In the genomic region with DNA sequence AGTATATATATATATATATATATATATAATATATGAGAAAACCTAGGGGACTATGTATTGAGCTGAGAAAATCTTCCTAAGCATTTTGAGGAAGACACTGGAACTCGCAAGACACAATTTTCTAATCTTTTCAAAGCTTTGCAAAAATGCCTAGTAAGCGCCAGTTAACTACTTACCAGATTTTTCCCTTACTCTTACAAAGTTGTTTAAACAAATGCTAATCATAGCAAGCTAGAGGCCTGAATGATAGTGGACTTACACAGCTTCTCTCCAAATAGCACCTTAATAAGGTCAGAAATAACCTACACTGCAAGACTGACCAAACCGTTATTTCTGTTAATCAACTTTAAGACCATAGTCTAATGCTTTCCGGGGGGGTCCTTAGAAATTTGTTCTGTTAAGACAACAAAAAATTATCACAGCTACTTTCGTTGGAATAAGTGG, we compare ENCODE assay signal across 1 cellular context.
TF ChIP-seq lines count a peak whose summit lies in the region.

No MANE protein-coding gene starts in this region.

TF ChIP-seq in H1, 55 proteins besides CTCF, POLR2A, EP300 and RAD21 (continued from another document):
- TF ChIP-seq RFX5 (IDR thresholded peaks at IDR 0.05; ENCODE audit: borderline replicate concordance, low read depth, low read length): no peak
- TF ChIP-seq, protein P1, sequence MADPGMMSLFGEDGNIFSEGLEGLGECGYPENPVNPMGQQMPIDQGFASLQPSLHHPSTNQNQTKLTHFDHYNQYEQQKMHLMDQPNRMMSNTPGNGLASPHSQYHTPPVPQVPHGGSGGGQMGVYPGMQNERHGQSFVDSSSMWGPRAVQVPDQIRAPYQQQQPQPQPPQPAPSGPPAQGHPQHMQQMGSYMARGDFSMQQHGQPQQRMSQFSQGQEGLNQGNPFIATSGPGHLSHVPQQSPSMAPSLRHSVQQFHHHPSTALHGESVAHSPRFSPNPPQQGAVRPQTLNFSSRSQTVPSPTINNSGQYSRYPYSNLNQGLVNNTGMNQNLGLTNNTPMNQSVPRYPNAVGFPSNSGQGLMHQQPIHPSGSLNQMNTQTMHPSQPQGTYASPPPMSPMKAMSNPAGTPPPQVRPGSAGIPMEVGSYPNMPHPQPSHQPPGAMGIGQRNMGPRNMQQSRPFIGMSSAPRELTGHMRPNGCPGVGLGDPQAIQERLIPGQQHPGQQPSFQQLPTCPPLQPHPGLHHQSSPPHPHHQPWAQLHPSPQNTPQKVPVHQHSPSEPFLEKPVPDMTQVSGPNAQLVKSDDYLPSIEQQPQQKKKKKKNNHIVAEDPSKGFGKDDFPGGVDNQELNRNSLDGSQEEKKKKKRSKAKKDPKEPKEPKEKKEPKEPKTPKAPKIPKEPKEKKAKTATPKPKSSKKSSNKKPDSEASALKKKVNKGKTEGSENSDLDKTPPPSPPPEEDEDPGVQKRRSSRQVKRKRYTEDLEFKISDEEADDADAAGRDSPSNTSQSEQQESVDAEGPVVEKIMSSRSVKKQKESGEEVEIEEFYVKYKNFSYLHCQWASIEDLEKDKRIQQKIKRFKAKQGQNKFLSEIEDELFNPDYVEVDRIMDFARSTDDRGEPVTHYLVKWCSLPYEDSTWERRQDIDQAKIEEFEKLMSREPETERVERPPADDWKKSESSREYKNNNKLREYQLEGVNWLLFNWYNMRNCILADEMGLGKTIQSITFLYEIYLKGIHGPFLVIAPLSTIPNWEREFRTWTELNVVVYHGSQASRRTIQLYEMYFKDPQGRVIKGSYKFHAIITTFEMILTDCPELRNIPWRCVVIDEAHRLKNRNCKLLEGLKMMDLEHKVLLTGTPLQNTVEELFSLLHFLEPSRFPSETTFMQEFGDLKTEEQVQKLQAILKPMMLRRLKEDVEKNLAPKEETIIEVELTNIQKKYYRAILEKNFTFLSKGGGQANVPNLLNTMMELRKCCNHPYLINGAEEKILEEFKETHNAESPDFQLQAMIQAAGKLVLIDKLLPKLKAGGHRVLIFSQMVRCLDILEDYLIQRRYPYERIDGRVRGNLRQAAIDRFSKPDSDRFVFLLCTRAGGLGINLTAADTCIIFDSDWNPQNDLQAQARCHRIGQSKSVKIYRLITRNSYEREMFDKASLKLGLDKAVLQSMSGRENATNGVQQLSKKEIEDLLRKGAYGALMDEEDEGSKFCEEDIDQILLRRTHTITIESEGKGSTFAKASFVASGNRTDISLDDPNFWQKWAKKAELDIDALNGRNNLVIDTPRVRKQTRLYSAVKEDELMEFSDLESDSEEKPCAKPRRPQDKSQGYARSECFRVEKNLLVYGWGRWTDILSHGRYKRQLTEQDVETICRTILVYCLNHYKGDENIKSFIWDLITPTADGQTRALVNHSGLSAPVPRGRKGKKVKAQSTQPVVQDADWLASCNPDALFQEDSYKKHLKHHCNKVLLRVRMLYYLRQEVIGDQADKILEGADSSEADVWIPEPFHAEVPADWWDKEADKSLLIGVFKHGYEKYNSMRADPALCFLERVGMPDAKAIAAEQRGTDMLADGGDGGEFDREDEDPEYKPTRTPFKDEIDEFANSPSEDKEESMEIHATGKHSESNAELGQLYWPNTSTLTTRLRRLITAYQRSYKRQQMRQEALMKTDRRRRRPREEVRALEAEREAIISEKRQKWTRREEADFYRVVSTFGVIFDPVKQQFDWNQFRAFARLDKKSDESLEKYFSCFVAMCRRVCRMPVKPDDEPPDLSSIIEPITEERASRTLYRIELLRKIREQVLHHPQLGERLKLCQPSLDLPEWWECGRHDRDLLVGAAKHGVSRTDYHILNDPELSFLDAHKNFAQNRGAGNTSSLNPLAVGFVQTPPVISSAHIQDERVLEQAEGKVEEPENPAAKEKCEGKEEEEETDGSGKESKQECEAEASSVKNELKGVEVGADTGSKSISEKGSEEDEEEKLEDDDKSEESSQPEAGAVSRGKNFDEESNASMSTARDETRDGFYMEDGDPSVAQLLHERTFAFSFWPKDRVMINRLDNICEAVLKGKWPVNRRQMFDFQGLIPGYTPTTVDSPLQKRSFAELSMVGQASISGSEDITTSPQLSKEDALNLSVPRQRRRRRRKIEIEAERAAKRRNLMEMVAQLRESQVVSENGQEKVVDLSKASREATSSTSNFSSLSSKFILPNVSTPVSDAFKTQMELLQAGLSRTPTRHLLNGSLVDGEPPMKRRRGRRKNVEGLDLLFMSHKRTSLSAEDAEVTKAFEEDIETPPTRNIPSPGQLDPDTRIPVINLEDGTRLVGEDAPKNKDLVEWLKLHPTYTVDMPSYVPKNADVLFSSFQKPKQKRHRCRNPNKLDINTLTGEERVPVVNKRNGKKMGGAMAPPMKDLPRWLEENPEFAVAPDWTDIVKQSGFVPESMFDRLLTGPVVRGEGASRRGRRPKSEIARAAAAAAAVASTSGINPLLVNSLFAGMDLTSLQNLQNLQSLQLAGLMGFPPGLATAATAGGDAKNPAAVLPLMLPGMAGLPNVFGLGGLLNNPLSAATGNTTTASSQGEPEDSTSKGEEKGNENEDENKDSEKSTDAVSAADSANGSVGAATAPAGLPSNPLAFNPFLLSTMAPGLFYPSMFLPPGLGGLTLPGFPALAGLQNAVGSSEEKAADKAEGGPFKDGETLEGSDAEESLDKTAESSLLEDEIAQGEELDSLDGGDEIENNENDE (IDR thresholded peaks at IDR 0.05; ENCODE audit: insufficient replicate concordance, low read length): peak; percentile 85
- TF ChIP-seq NANOG (IDR thresholded peaks at IDR 0.05; ENCODE audit: insufficient read depth, low read depth, low read length, poor library complexity, severe bottlenecking): no peak
- no peak for TF ChIP-seq EGR1 (IDR thresholded peaks at IDR 0.05; ENCODE audit: borderline replicate concordance, low read depth, low read length)
- peak; percentile 75 for TF ChIP-seq CHD1 (IDR thresholded peaks at IDR 0.05; ENCODE audit: low read depth, low read length)
- no peak for TF ChIP-seq JUND (IDR thresholded peaks at IDR 0.05; ENCODE audit: low read length)
- no peak for TF ChIP-seq JUN (IDR thresholded peaks at IDR 0.05; ENCODE audit: low read depth, low read length)
- no peak for TF ChIP-seq SAP30 (IDR thresholded peaks at IDR 0.05; ENCODE audit: insufficient read depth, insufficient replicate concordance, low read length)
- TF ChIP-seq ZNF274 (IDR thresholded peaks at IDR 0.05; ENCODE audit: borderline replicate concordance, extremely low read depth, low read length): no peak
- TF ChIP-seq, protein P2, sequence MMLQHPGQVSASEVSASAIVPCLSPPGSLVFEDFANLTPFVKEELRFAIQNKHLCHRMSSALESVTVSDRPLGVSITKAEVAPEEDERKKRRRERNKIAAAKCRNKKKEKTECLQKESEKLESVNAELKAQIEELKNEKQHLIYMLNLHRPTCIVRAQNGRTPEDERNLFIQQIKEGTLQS (IDR thresholded peaks at IDR 0.05; ENCODE audit: insufficient read depth, low read depth, low read length): no peak
- TF ChIP-seq PHF8 (conservative IDR thresholded peaks at IDR 0.05; ENCODE audit: low read depth, low read length): no peak
- no peak for TF ChIP-seq BACH1 (IDR thresholded peaks at IDR 0.05; ENCODE audit: low read length)
- no peak for TF ChIP-seq BRCA1 (IDR thresholded peaks at IDR 0.05; ENCODE audit: low read depth, low read length)
- no peak for TF ChIP-seq SP2 (IDR thresholded peaks at IDR 0.05; ENCODE audit: low read length)
- TF ChIP-seq RBBP5 (IDR thresholded peaks at IDR 0.05; ENCODE audit: borderline replicate concordance, low read depth, low read length): no peak
- TF ChIP-seq KDM4A (IDR thresholded peaks at IDR 0.05; ENCODE audit: low read depth, low read length, severe bottlenecking): no peak
- TF ChIP-seq CHD2 (IDR thresholded peaks at IDR 0.05; ENCODE audit: low read length): no peak; the same call in 1 of the 2 replicates
- no peak for TF ChIP-seq SIN3A (conservative IDR thresholded peaks at IDR 0.05 in 1 of 2, IDR thresholded peaks at IDR 0.05 in 1 of 2; ENCODE audit: low read depth in 1 of 2, low read length in 2 of 2)
- TF ChIP-seq CTBP2 (IDR thresholded peaks at IDR 0.05; ENCODE audit: borderline replicate concordance, insufficient read depth, insufficient read length, low read length): no peak
- TF ChIP-seq POLR2AphosphoS5 (IDR thresholded peaks at IDR 0.05; ENCODE audit: low read depth, low read length): peak; percentile 72
- no peak for TF ChIP-seq NRF1 (IDR thresholded peaks at IDR 0.05; ENCODE audit: low read depth, low read length)
- TF ChIP-seq RXRA (IDR thresholded peaks at IDR 0.05; ENCODE audit: insufficient read depth, low read depth, low read length): no peak
- no peak for TF ChIP-seq SP1 (IDR thresholded peaks at IDR 0.05; ENCODE audit: low read depth, low read length)
- no peak for TF ChIP-seq TEAD4 (IDR thresholded peaks at IDR 0.05; ENCODE audit: low read depth, low read length)
- no peak for TF ChIP-seq KDM1A (IDR thresholded peaks at IDR 0.05; ENCODE audit: borderline replicate concordance, low read length)
- TF ChIP-seq TBP (IDR thresholded peaks at IDR 0.05; ENCODE audit: low read depth, low read length): no peak
- no peak for TF ChIP-seq YY1 (IDR thresholded peaks at IDR 0.05; ENCODE audit: low read depth, low read length)
- no peak for TF ChIP-seq SRF (IDR thresholded peaks at IDR 0.05; ENCODE audit: low read depth, low read length)
- TF ChIP-seq SP4 (IDR thresholded peaks at IDR 0.05; ENCODE audit: low read length): no peak
- 0 out of 2 replicates have a peak, but pooled peaks have one; percentile 3 for TF ChIP-seq POU5F1 (IDR thresholded peaks at IDR 0.05; ENCODE audit: low read depth, low read length)
- peak; percentile 29; the same call in 1 of the 2 replicates for TF ChIP-seq MAFK (IDR thresholded peaks at IDR 0.05; ENCODE audit: low read depth, low read length)
- TF ChIP-seq ASH2L (IDR thresholded peaks at IDR 0.05; ENCODE audit: low read length): no peak
- TF ChIP-seq CBX5 (IDR thresholded peaks at IDR 0.05; ENCODE audit: low read depth, low read length): no peak
- TF ChIP-seq, protein P3, sequence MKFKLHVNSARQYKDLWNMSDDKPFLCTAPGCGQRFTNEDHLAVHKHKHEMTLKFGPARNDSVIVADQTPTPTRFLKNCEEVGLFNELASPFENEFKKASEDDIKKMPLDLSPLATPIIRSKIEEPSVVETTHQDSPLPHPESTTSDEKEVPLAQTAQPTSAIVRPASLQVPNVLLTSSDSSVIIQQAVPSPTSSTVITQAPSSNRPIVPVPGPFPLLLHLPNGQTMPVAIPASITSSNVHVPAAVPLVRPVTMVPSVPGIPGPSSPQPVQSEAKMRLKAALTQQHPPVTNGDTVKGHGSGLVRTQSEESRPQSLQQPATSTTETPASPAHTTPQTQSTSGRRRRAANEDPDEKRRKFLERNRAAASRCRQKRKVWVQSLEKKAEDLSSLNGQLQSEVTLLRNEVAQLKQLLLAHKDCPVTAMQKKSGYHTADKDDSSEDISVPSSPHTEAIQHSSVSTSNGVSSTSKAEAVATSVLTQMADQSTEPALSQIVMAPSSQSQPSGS (IDR thresholded peaks at IDR 0.05; ENCODE audit: low read length): peak; percentile 37; the same call in 1 of the 2 replicates
- peak; percentile 97 for TF ChIP-seq TAF7 (optimal IDR thresholded peaks at IDR 0.05; ENCODE audit: borderline replicate concordance, low read depth, low read length)
- no peak for TF ChIP-seq CBX8 (IDR thresholded peaks at IDR 0.05; ENCODE audit: borderline replicate concordance, low read depth, low read length)
- no peak for TF ChIP-seq TAF1 (IDR thresholded peaks at IDR 0.05; ENCODE audit: low read depth, low read length)
- TF ChIP-seq HDAC2 (IDR thresholded peaks at IDR 0.05; ENCODE audit: borderline replicate concordance in 1 of 2, low read depth in 2 of 2, low read length in 2 of 2): no peak
- TF ChIP-seq, protein P4, sequence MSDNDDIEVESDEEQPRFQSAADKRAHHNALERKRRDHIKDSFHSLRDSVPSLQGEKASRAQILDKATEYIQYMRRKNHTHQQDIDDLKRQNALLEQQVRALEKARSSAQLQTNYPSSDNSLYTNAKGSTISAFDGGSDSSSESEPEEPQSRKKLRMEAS (IDR thresholded peaks at IDR 0.05): no peak
- no peak for TF ChIP-seq RNF2 (IDR thresholded peaks at IDR 0.05; ENCODE audit: borderline replicate concordance, low read depth, low read length, missing control alignments, poor library complexity, severe bottlenecking)
- TF ChIP-seq SUZ12 (IDR thresholded peaks at IDR 0.05; ENCODE audit: low read length): no peak
- no peak for TF ChIP-seq TCF12 (IDR thresholded peaks at IDR 0.05; ENCODE audit: low read depth, low read length)
- TF ChIP-seq GABPA (IDR thresholded peaks at IDR 0.05; ENCODE audit: borderline replicate concordance, insufficient read depth, low read length): no peak
- no peak for TF ChIP-seq HDAC6 (IDR thresholded peaks at IDR 0.05; ENCODE audit: low read depth, low read length)
- no peak; the same call in 1 of the 2 replicates for TF ChIP-seq GTF2F1 (IDR thresholded peaks at IDR 0.05; ENCODE audit: borderline replicate concordance, low read depth, low read length)
- no peak for TF ChIP-seq CEBPB (IDR thresholded peaks at IDR 0.05; ENCODE audit: low read depth, low read length)
- no peak for TF ChIP-seq KDM5A (IDR thresholded peaks at IDR 0.05; ENCODE audit: low read length)
- no peak for TF ChIP-seq FOSL1 (IDR thresholded peaks at IDR 0.05; ENCODE audit: insufficient read depth, low read depth, low read length)
- TF ChIP-seq, protein P5, sequence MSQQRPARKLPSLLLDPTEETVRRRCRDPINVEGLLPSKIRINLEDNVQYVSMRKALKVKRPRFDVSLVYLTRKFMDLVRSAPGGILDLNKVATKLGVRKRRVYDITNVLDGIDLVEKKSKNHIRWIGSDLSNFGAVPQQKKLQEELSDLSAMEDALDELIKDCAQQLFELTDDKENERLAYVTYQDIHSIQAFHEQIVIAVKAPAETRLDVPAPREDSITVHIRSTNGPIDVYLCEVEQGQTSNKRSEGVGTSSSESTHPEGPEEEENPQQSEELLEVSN (IDR thresholded peaks at IDR 0.05): no peak
- TF ChIP-seq, protein P6, sequence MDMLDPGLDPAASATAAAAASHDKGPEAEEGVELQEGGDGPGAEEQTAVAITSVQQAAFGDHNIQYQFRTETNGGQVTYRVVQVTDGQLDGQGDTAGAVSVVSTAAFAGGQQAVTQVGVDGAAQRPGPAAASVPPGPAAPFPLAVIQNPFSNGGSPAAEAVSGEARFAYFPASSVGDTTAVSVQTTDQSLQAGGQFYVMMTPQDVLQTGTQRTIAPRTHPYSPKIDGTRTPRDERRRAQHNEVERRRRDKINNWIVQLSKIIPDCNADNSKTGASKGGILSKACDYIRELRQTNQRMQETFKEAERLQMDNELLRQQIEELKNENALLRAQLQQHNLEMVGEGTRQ (IDR thresholded peaks at IDR 0.05; ENCODE audit: low read length): peak; percentile 30; the same call in 1 of the 2 replicates
- no peak for TF ChIP-seq CREB1 (IDR thresholded peaks at IDR 0.05)
- TF ChIP-seq BCL11A (IDR thresholded peaks at IDR 0.05; ENCODE audit: low read depth in 2 of 2, low read length in 2 of 2): no peak
